In genomic region chrX:69095260-69095659, GRCh38 we compare ENCODE assay signal across 29 cellular contexts.
"Had no signal": no experiment of that assay in that cellular context is flagged by ENCODE, and none has a peak within 500 bp of the region (broad histone marks: within the 10 kb centered on the region; RNA-seq: fewer than 3 reads in every experiment).

No MANE protein-coding gene starts in this region.

- H3K4me1 ChIP-seq: pancreas, right atrium auricular region, stomach, suprapubic skin, tibial artery had no signal

- H3K9me3 ChIP-seq: pancreas, right atrium auricular region, stomach, suprapubic skin, tibial artery had no signal

- H3K27me3 ChIP-seq: pancreas, right atrium auricular region, suprapubic skin, tibial artery had no signal

- DNase-seq: activated CD4-positive, alpha-beta memory T cell treated with anti-CD3 and anti-CD28 coated beads for 36 hours; activated CD4-positive, alpha-beta T cell treated with anti-CD3 and anti-CD28 coated beads, Interleukin-2, amount 10 ng/mL, durations not matched to agents 24 days and 14 days; activated CD4-positive, CD25-positive, alpha-beta regulatory T cell treated with anti-CD3 and anti-CD28 coated beads, Interleukin-2, amount 50 U/mL, for 72 hours; activated CD8-positive, alpha-beta memory T cell treated with anti-CD3 and anti-CD28 coated beads, Interleukin-2, amount 50 U/mL, for 48 hours; activated gamma-delta T cell treated with Interleukin-2 at 50 U/mL for 16 hours; activated naive CD4-positive, alpha-beta T cell treated with anti-CD3 and anti-CD28 coated beads, Interleukin-2, amount 50 U/mL, for 16 hours; activated T-cell treated with anti-CD3 and anti-CD28 coated beads, Interleukin-2, amount 50 U/mL, for 24 hours; amniotic stem cell; endodermal cell; foreskin fibroblast; head of caudate nucleus; hypothalamus; immature natural killer cell; kidney; naive thymus-derived CD4-positive, alpha-beta T cell; pancreas; stimulated activated CD4-positive, alpha-beta T cell treated with anti-CD3 and anti-CD28 coated beads, Interleukin-15, amount 100 ng/mL, for 24 hours; stimulated activated CD4-positive, alpha-beta T cell treated with anti-CD3 and anti-CD28 coated beads, Interleukin-2, amount 100 ng/mL, for 24 hours; stimulated activated naive B cell treated with anti-CD40 and anti-IgM and Interleukin-4, amounts not matched to agents 10 μg/mL and 1 μg/mL and 100 μg/mL, for 72 hours; stomach; T-helper 9 cell; tibial artery had no signal

- H3K4me3 ChIP-seq: lung, pancreas, right atrium auricular region, smooth muscle cell, stomach, suprapubic skin, tibial artery had no signal

- ATAC-seq: esophagus mucosa; left lobe of liver; naive thymus-derived CD4-positive, alpha-beta T cell; pancreas; stimulated activated naive B cell treated with anti-CD40 and anti-IgM and Interleukin-4, amounts not matched to agents 10 μg/mL and 1 μg/mL and 100 μg/mL, for 72 hours had no signal

- H3K4me2 ChIP-seq: smooth muscle cell had no signal

- H3K27ac ChIP-seq: pancreas, right atrium auricular region, stomach, suprapubic skin, tibial artery, VCaP had no signal

- H3K36me3 ChIP-seq: pancreas, right atrium auricular region, stomach, suprapubic skin, tibial artery had no signal
